ENCODE assay signal across 20 cellular contexts in genomic region chr15:96703794-96704550, GRCh38.
A peak's percentile ranks its signal among the peaks of the same experiment; 100 is the strongest.
DNase-seq lines count a peak whose midpoint lies in the region; ATAC-seq, FAIRE-seq and TF ChIP-seq lines count a peak whose summit lies in the region.
"Had no signal": no experiment of that assay in that cellular context is flagged by ENCODE, and none has a peak within 500 bp of the region (broad histone marks: within the 10 kb centered on the region; RNA-seq: fewer than 3 reads in every experiment).

No MANE protein-coding gene starts in this region.

- FAIRE-seq in K562 (lab: Jason Lieb, UNC): no peak
- FAIRE-seq: A549, GM19239, HepG2 had no signal

- H4K20me1 ChIP-seq in K562 (replicated peaks; ENCODE audit: control insufficient read depth, insufficient read depth, low read length): no peaks in the 10 kb centered on the region
- H4K20me1 ChIP-seq: BLaER1 treated with 17β-estradiol and CSF1 and Interleukin-3, amounts not matched to agents 10 nM and 100 nM had no signal

- no peak overlapping the region for H3K4me2 ChIP-seq in K562 (ENCODE audit: insufficient read depth, low read length)
- H3K4me2 ChIP-seq: A549; BLaER1 treated with 17β-estradiol and CSF1 and Interleukin-3, amounts not matched to agents 10 nM and 100 nM; KMS-11 had no signal

- no peaks in the 10 kb centered on the region for H3K4me1 ChIP-seq in K562 (replicated peaks in 1 of 2; ENCODE audit: control insufficient read depth in 2 of 2, insufficient read depth in 2 of 2, low read length in 2 of 2)
- no peaks in the 10 kb centered on the region for H3K4me1 ChIP-seq in tibial artery
- no peaks in the 10 kb centered on the region for H3K4me1 ChIP-seq in esophagus squamous epithelium
- no peaks in the 10 kb centered on the region for H3K4me1 ChIP-seq in mucosa of descending colon (ENCODE audit: low read depth)
- H3K4me1 ChIP-seq: A549; BLaER1 treated with 17β-estradiol and CSF1 and Interleukin-3, amounts not matched to agents 10 nM and 100 nM; SJSA1 had no signal

- TF ChIP-seq CTCF in NB4 (IDR thresholded peaks at IDR 0.05; ENCODE audit: low read depth, low read length): no peak
- no peak for TF ChIP-seq CTCF in K562 (IDR thresholded peaks at IDR 0.05 in 2 of 3, conservative IDR thresholded peaks at IDR 0.05 in 1 of 3; ENCODE audit: insufficient read depth in 2 of 3, low read depth in 1 of 3, low read length in 3 of 3)
- TF ChIP-seq CTCF in tibial artery (IDR thresholded peaks at IDR 0.05): no peak
- no peak for TF ChIP-seq CTCF in esophagus squamous epithelium (IDR thresholded peaks at IDR 0.05)
- no peak for TF ChIP-seq CTCF in mucosa of descending colon (IDR thresholded peaks at IDR 0.05)

- ATAC-seq in K562 (no peak), mucosa of descending colon (no peak)
- ATAC-seq: A549, HepG2, PC-3 had no signal

- H2AFZ ChIP-seq in K562 (ENCODE audit: low read depth, low read length): no peak overlapping the region

- TF ChIP-seq POLR2A in NB4 (IDR thresholded peaks at IDR 0.05; ENCODE audit: extremely low read depth, insufficient read length) (no peak), K562 (conservative IDR thresholded peaks at IDR 0.05) (no peak), esophagus squamous epithelium (IDR thresholded peaks at IDR 0.05) (no peak)

- WGBS in K562 (ENCODE audit: insufficient coverage, low coverage, missing lambda C conversion rate): 2% methylated on average over 5 of the region's 5 CpGs
- WGBS in esophagus squamous epithelium, 2 donors: 59 to 62% methylated on average over 5 of the region's 5 CpGs

- peak; percentile 27 for DNase-seq in ELR (ENCODE audit: low read depth)
- DNase-seq in NB4 (ENCODE audit: low read depth): peak; percentile 21
- no peak for DNase-seq in K562 (ENCODE audit: extremely low read depth in 1 of 4, low spot score in 3 of 4)
- peak; percentile 55 for DNase-seq in kidney tubule cell (ENCODE audit: low spot score)
- no peak for DNase-seq in tibial artery
- DNase-seq in esophagus squamous epithelium (lab: John Stamatoyannopoulos, UW): no peak
- no peak for DNase-seq in ureter (ENCODE audit: low spot score)
- no peak for DNase-seq in mucosa of descending colon
- DNase-seq: CD8-positive, alpha-beta memory T cell; DMS 273 treated with DMSO at 0.1 percent for 48 hours; MM.1S; NCI-H1930; PC-3; SW 1271 had no signal

- TF ChIP-seq EP300 in K562 (IDR thresholded peaks at IDR 0.05; ENCODE audit: low read length): no peak

- POLR2A ChIA-PET in K562 (lab: Yijun Ruan, JAX): no interaction called here

- H3K4me3 ChIP-seq in NB4 (ENCODE audit: low read depth, low read length) (no peak overlapping the region), K562 (no peak overlapping the region), tibial artery (no peak overlapping the region), esophagus squamous epithelium (no peak overlapping the region), mucosa of descending colon (no peak overlapping the region)
- H3K4me3 ChIP-seq: A549; BLaER1 treated with 17β-estradiol and CSF1 and Interleukin-3, amounts not matched to agents 10 nM and 100 nM; SJSA1 had no signal

- H3K36me3 ChIP-seq in K562 (ENCODE audit: control insufficient read depth, insufficient read depth, low read length): no peaks in the 10 kb centered on the region
- no peaks in the 10 kb centered on the region for H3K36me3 ChIP-seq in tibial artery
- H3K36me3 ChIP-seq in esophagus squamous epithelium: no peaks in the 10 kb centered on the region
- no peaks in the 10 kb centered on the region for H3K36me3 ChIP-seq in mucosa of descending colon (ENCODE audit: low read depth)
- H3K36me3 ChIP-seq: BLaER1 treated with 17β-estradiol and CSF1 and Interleukin-3, amounts not matched to agents 10 nM and 100 nM; SJSA1 had no signal

- CTCF ChIA-PET in K562 (lab: Yijun Ruan, JAX; ENCODE audit: low intra/inter-chr PET ratio): no interaction called here

- no peaks in the 10 kb centered on the region for H3K79me2 ChIP-seq in K562 (ENCODE audit: control insufficient read depth, insufficient read depth, low read length)

- H3K9me3 ChIP-seq in K562 (replicated peaks; ENCODE audit: control insufficient read depth, insufficient read depth, low read depth, low read length) (no peaks in the 10 kb centered on the region), tibial artery (no peaks in the 10 kb centered on the region), esophagus squamous epithelium (no peaks in the 10 kb centered on the region), mucosa of descending colon (no peaks in the 10 kb centered on the region)
- H3K9me3 ChIP-seq: A549; BLaER1 treated with 17β-estradiol and CSF1 and Interleukin-3, amounts not matched to agents 10 nM and 100 nM; SJSA1 had no signal

- H3K27me3 ChIP-seq in K562 (ENCODE audit: control insufficient read depth in 2 of 2, insufficient read depth in 2 of 2, low read length in 2 of 2) (no peaks in the 10 kb centered on the region), tibial artery (no peaks in the 10 kb centered on the region), esophagus squamous epithelium (no peaks in the 10 kb centered on the region)
- H3K27me3 ChIP-seq: BLaER1 treated with 17β-estradiol and CSF1 and Interleukin-3, amounts not matched to agents 10 nM and 100 nM; SJSA1 had no signal

- BruUV-seq in K562 (replicated peaks; lab: Mats Ljungman, UMichigan): no TSS peak

- in situ Hi-C loops in K562 (cut with MboI): no loop called here

- intact Hi-C loops in K562 (cut with micrococcal nuclease): no loop called here
- intact Hi-C loops in tibial artery (cut with DNase I; ENCODE audit: low total_unique reads): no loop called here
- intact Hi-C loops in esophagus squamous epithelium (cut with DNase I): no loop called here
- intact Hi-C loops in mucosa of descending colon (cut with DNase I, micrococcal nuclease): no loop called here

- TF ChIP-seq RAD21 in K562 (CRISPR knock-in tag; conservative IDR thresholded peaks at IDR 0.05 in 1 of 2, IDR thresholded peaks at IDR 0.05 in 1 of 2): no peak

- H3K9ac ChIP-seq in K562 (ENCODE audit: insufficient read depth in 1 of 2, low read depth in 2 of 2, low read length in 2 of 2): no peak overlapping the region
- H3K9ac ChIP-seq: BLaER1 treated with 17β-estradiol and CSF1 and Interleukin-3, amounts not matched to agents 10 nM and 100 nM; KMS-11 had no signal

- H3K9me1 ChIP-seq in K562 (ENCODE audit: control insufficient read depth, insufficient read depth, low read length): no peaks in the 10 kb centered on the region

- H3K27ac ChIP-seq in K562 (ENCODE audit: extremely low read depth, low read depth, low read length) (no peak overlapping the region), tibial artery (no peak overlapping the region), esophagus squamous epithelium (no peak overlapping the region)
- H3K27ac ChIP-seq: A549; BLaER1 treated with 17β-estradiol and CSF1 and Interleukin-3, amounts not matched to agents 10 nM and 100 nM; KMS-11; SJSA1 had no signal

TF ChIP-seq in K562, 482 proteins besides CTCF, POLR2A, EP300 and RAD21:
- TF ChIP-seq TAF1 (IDR thresholded peaks at IDR 0.05; ENCODE audit: control insufficient read depth, extremely low read depth, insufficient read depth, low read length, severe bottlenecking) (no peak), ZBTB43 (CRISPR knock-in tag; IDR thresholded peaks at IDR 0.05) (no peak), MAX (CRISPR knock-in tag; IDR thresholded peaks at IDR 0.05) (no peak), SPI1 (IDR thresholded peaks at IDR 0.05; ENCODE audit: borderline replicate concordance, low read depth, low read length) (peak; percentile 66), NCOA6 (IDR thresholded peaks at IDR 0.05) (no peak), PHF8 (IDR thresholded peaks at IDR 0.05; ENCODE audit: borderline replicate concordance, low read length) (no peak), BHLHE40 (IDR thresholded peaks at IDR 0.05; ENCODE audit: low read length) (no peak), SOX6 (IDR thresholded peaks at IDR 0.05) (no peak)

Comparison
In these comparisons a context has a peak if more than half of its experiments do, and no peak if none do; other contexts are left out.
1. DNase-seq: peak in ELR (single experiment), NB4 (single experiment) and kidney tubule cell (single experiment); none in K562 (0 of 4), tibial artery (0 of 2), esophagus squamous epithelium (single experiment), ureter (single experiment) and mucosa of descending colon (0 of 3).